Comparison of ENCODE assay signal across 2 cellular contexts in the genomic region with DNA sequence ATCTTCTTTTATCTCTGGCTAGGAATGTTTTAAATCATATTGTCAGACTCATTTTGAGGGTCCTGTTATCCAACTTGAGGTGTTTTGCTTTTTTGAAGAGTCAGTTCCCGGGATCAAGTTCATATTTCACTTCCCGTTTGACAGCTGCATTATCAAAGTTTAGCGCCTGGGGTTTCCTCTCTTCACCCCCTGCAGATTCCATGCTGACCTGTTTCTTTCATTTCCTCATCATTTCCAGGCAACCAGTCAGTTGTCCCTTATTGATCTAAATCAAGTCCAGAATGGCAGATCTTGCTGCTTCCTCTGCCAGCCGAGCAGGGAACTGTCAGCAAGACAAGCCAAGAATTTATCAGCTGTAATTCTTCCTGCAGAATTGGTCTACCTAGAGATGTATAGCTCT.
TF ChIP-seq lines count a peak whose summit lies in the region.

No MANE protein-coding gene starts in this region.

TF ChIP-seq in liver, 16 proteins besides CTCF, POLR2A, EP300 and RAD21 (continued from another document):
- TF ChIP-seq, protein P1, sequence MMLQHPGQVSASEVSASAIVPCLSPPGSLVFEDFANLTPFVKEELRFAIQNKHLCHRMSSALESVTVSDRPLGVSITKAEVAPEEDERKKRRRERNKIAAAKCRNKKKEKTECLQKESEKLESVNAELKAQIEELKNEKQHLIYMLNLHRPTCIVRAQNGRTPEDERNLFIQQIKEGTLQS (IDR thresholded peaks at IDR 0.05): no peak
- TF ChIP-seq, protein P2, sequence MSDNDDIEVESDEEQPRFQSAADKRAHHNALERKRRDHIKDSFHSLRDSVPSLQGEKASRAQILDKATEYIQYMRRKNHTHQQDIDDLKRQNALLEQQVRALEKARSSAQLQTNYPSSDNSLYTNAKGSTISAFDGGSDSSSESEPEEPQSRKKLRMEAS (IDR thresholded peaks at IDR 0.05): peak; percentile 55
- TF ChIP-seq NR2F2 (IDR thresholded peaks at IDR 0.05): no peak
- no peak for TF ChIP-seq GABPA (IDR thresholded peaks at IDR 0.05 in 1 of 2, conservative IDR thresholded peaks at IDR 0.05 in 1 of 2)
- TF ChIP-seq RXRA (IDR thresholded peaks at IDR 0.05): peak; percentile 18 to 49

TF ChIP-seq in HepG2, 621 proteins besides CTCF, POLR2A, EP300 and RAD21 (continued from another document):
- no peak for TF ChIP-seq SOX6 (IDR thresholded peaks at IDR 0.05)
- no peak for TF ChIP-seq SOX6 (CRISPR knock-in tag; IDR thresholded peaks at IDR 0.05)
- no peak for TF ChIP-seq GMEB1 (CRISPR knock-in tag; IDR thresholded peaks at IDR 0.05; ENCODE audit: borderline replicate concordance)
- TF ChIP-seq ZNF605 (CRISPR knock-in tag; IDR thresholded peaks at IDR 0.05): no peak
- no peak for TF ChIP-seq IRF9 (CRISPR knock-in tag; IDR thresholded peaks at IDR 0.05; ENCODE audit: borderline replicate concordance)
